10 cellular contexts compared by ENCODE assay signal in genomic region chr6:127290391-127290963, GRCh38. TPM values are rescaled to one million over a fixed set of nuclear protein-coding genes. Genes with fewer than 3 reads are reported as not detected.
DNase-seq lines count a peak whose midpoint lies in the region; ATAC-seq and TF ChIP-seq lines count a peak whose summit lies in the region.
"Had no signal": no experiment of that assay in that cellular context is flagged by ENCODE, and none has a peak within 500 bp of the region (broad histone marks: within the 10 kb centered on the region; RNA-seq: fewer than 3 reads in every experiment).

No MANE protein-coding gene starts in this region.

- peak overlapping the region; percentile 31 for H3K27ac ChIP-seq in neural progenitor cell
- no peak overlapping the region for H3K27ac ChIP-seq in Peyer's patch

- POLR2A ChIA-PET in WTC11 (lab: Charles Lee), result interaction anchor here (0.6 to 0.8 kb wide), 3 partner anchors 24 to 761 kb away, joined by 3 to 5 read pairs (median 3); no protein-coding TSS in a partner anchor

- no peak overlapping the region for H2AFZ ChIP-seq in neural progenitor cell (replicated peaks)

- H3K79me2 ChIP-seq in neural progenitor cell (ENCODE audit: low read depth), result peaks cover 7% of the 10 kb centered on the region

- H3K4me2 ChIP-seq in neural progenitor cell, result no peak overlapping the region

- H3K4me1 ChIP-seq in neural progenitor cell (peaks cover 18% of the 10 kb centered on the region), Peyer's patch (peaks cover 0 to 8% (median 0%) of the 10 kb centered on the region in 4 donors)

- no peak overlapping the region for H3K9ac ChIP-seq in neural progenitor cell

- H3K36me3 Mint-ChIP-seq in WTC11, result peaks cover 26% of the 10 kb centered on the region
- H3K36me3 Mint-ChIP-seq in neural progenitor cell, result peaks cover 34% of the 10 kb centered on the region

- H3K4me1 Mint-ChIP-seq in WTC11 (peaks cover 25% of the 10 kb centered on the region), neural progenitor cell (peaks cover 2% of the 10 kb centered on the region)

- CTCF ChIA-PET in WTC11 (lab: Charles Lee), result interaction anchor here (1.0 to 3.3 kb wide), 4 partner anchors 21 to 225 kb away, joined by 4 to 12 read pairs (median 10); partner anchors contain the start of gene RNF146

- no peaks in the 10 kb centered on the region for H3K27me3 ChIP-seq in neural progenitor cell
- H3K27me3 ChIP-seq in Peyer's patch, result no peaks in the 10 kb centered on the region
- H3K27me3 ChIP-seq: stomach had no signal

- peak; percentile 44 for ATAC-seq in GM18907 (IDR thresholded peaks at IDR 0.05; ENCODE audit: unreplicated experiment)
- peak; percentile 42 for ATAC-seq in HG02610 (IDR thresholded peaks at IDR 0.05; ENCODE audit: unreplicated experiment)
- ATAC-seq in WTC11, result peak; percentile 38
- ATAC-seq: mucosa of descending colon had no signal

- peaks cover 16% of the 10 kb centered on the region for H4K20me1 ChIP-seq in neural progenitor cell (ENCODE audit: low read depth)

- peaks cover 9% of the 10 kb centered on the region for H3K36me3 ChIP-seq in neural progenitor cell
- peaks cover 0 to 25% (median 0%) of the 10 kb centered on the region in 3 donors for H3K36me3 ChIP-seq in Peyer's patch

- TF ChIP-seq POLR2A in Peyer's patch (IDR thresholded peaks at IDR 0.05), result no peak

- H3K4me3 Mint-ChIP-seq in WTC11 (no peak overlapping the region; the same call in 1 of the 2 replicates), neural progenitor cell (no peak overlapping the region)

- no peak overlapping the region for H3K4me3 ChIP-seq in neural progenitor cell
- no peak overlapping the region for H3K4me3 ChIP-seq in Peyer's patch
- H3K4me3 ChIP-seq: mucosa of descending colon had no signal

- DNase-seq in WTC11 (ENCODE audit: low spot score) (no peak), neural progenitor cell (ENCODE audit: low spot score) (no peak), Peyer's patch (no peak), OCI-M2 (lab: John Stamatoyannopoulos, UW; ENCODE audit: unreplicated experiment) (no peak)
- DNase-seq in stimulated activated CD4-positive, alpha-beta T cell treated with anti-CD3 and anti-CD28 coated beads, Interleukin-1b, Interleukin-23, amount 100 ng/mL, for 48 hours, result no peak
- DNase-seq: mucosa of descending colon, NCI-H1105, stomach had no signal

- H3K9me3 ChIP-seq in neural progenitor cell (ENCODE audit: low read depth) (no peaks in the 10 kb centered on the region), Peyer's patch (no peaks in the 10 kb centered on the region)
- H3K9me3 ChIP-seq: mucosa of descending colon, stomach had no signal

- H3K9me3 Mint-ChIP-seq in WTC11 (no peaks in the 10 kb centered on the region), neural progenitor cell (no peaks in the 10 kb centered on the region)

- no peak for TF ChIP-seq CTCF in WTC11 (IDR thresholded peaks at IDR 0.05)
- TF ChIP-seq CTCF in neural progenitor cell (IDR thresholded peaks at IDR 0.05), result no peak
- TF ChIP-seq CTCF in Peyer's patch (IDR thresholded peaks at IDR 0.05), result no peak

- H3F3A ChIP-seq in neural progenitor cell (ENCODE audit: low read depth), result peaks cover 15% of the 10 kb centered on the region

- H3K27me3 Mint-ChIP-seq in WTC11 (ENCODE audit: low read depth) (no peaks in the 10 kb centered on the region), neural progenitor cell (ENCODE audit: insufficient read depth, low read depth) (no peaks in the 10 kb centered on the region)

- H3K27ac Mint-ChIP-seq in WTC11 (peak overlapping the region; percentile 81), neural progenitor cell (no peak overlapping the region)

TF ChIP-seq in WTC11, 78 proteins besides CTCF, POLR2A, EP300 and RAD21:
- TF ChIP-seq NFATC4 (CRISPR knock-in tag; IDR thresholded peaks at IDR 0.05) (no peak), E2F1 (CRISPR knock-in tag; IDR thresholded peaks at IDR 0.05) (no peak), FOXJ3 (CRISPR knock-in tag; IDR thresholded peaks at IDR 0.05; ENCODE audit: borderline replicate concordance) (no peak), ZNF121 (CRISPR knock-in tag; IDR thresholded peaks at IDR 0.05) (no peak), MAX (CRISPR knock-in tag; IDR thresholded peaks at IDR 0.05) (no peak), ZNF416 (CRISPR knock-in tag; IDR thresholded peaks at IDR 0.05) (no peak)
- TF ChIP-seq, protein P1, sequence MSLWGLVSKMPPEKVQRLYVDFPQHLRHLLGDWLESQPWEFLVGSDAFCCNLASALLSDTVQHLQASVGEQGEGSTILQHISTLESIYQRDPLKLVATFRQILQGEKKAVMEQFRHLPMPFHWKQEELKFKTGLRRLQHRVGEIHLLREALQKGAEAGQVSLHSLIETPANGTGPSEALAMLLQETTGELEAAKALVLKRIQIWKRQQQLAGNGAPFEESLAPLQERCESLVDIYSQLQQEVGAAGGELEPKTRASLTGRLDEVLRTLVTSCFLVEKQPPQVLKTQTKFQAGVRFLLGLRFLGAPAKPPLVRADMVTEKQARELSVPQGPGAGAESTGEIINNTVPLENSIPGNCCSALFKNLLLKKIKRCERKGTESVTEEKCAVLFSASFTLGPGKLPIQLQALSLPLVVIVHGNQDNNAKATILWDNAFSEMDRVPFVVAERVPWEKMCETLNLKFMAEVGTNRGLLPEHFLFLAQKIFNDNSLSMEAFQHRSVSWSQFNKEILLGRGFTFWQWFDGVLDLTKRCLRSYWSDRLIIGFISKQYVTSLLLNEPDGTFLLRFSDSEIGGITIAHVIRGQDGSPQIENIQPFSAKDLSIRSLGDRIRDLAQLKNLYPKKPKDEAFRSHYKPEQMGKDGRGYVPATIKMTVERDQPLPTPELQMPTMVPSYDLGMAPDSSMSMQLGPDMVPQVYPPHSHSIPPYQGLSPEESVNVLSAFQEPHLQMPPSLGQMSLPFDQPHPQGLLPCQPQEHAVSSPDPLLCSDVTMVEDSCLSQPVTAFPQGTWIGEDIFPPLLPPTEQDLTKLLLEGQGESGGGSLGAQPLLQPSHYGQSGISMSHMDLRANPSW (CRISPR knock-in tag; conservative IDR thresholded peaks at IDR 0.05; ENCODE audit: low read depth), result no peak
- TF ChIP-seq, protein P2, sequence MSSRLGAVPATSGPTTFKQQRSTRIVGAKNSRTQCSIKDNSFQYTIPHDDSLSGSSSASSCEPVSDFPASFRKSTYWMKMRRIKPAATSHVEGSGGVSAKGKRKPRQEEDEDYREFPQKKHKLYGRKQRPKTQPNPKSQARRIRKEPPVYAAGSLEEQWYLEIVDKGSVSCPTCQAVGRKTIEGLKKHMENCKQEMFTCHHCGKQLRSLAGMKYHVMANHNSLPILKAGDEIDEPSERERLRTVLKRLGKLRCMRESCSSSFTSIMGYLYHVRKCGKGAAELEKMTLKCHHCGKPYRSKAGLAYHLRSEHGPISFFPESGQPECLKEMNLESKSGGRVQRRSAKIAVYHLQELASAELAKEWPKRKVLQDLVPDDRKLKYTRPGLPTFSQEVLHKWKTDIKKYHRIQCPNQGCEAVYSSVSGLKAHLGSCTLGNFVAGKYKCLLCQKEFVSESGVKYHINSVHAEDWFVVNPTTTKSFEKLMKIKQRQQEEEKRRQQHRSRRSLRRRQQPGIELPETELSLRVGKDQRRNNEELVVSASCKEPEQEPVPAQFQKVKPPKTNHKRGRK (CRISPR knock-in tag; IDR thresholded peaks at IDR 0.05; ENCODE audit: borderline replicate concordance), result no peak

RNA-seq across cellular contexts. Expression of gene RNF146, which starts 23.8 kb away (rescaled TPM):
- total RNA-seq in WTC11 (2021), result 27.3 to 30.4 TPM (median 30.0 TPM) in 3 replicates
- total RNA-seq in neural progenitor cell (ENCODE audit: low replicate concordance), result 63.3 and 115 TPM in 2 replicates
- total RNA-seq in Peyer's patch, result 10 to 100 TPM; 21.5 to 87.5 (median 37.7) TPM

RNA-seq across cellular contexts. Expression of gene ECHDC1, which starts 52.9 kb away (rescaled TPM):
- 43.1 to 60.0 TPM (median 44.3 TPM) in 3 replicates for total RNA-seq in WTC11 (2021)
- total RNA-seq in neural progenitor cell (ENCODE audit: low replicate concordance), result 75.9 and 81.9 TPM in 2 replicates
- 10 to 100 TPM; 48.9 to 71.8 (median 60.0) TPM for total RNA-seq in Peyer's patch
